ENCODE assay signal across 26 cellular contexts in genomic region chr6:64255000-64255399, GRCh38.
"Had no signal": no experiment of that assay in that cellular context is flagged by ENCODE, and none has a peak within 500 bp of the region (broad histone marks: within the 10 kb centered on the region; RNA-seq: fewer than 3 reads in every experiment).

No MANE protein-coding gene starts in this region.

- H3K4me1 Mint-ChIP-seq: activated CD4-positive, alpha-beta T cell treated with anti-CD3 and anti-CD28 coated beads, Interleukin-2, amount 10 ng/mL, durations not matched to agents 7 days and 5 days; activated naive CD4-positive, alpha-beta T cell treated with anti-CD3 and anti-CD28 coated beads, Interleukin-2, amount 10 ng/mL, durations not matched to agents 7 days and 5 days; activated naive CD8-positive, alpha-beta T cell treated with anti-CD3 and anti-CD28 coated beads, Interleukin-2, amount 50 U/mL, for 24 hours; natural killer cell; stimulated activated effector memory CD8-positive, alpha-beta T cell treated with anti-CD3 and anti-CD28 coated beads, Interleukin-12 subunit alpha, Interleukin-12 subunit beta, amount 100 ng/mL, for 72 hours had no signal

- DNase-seq: activated CD4-positive, alpha-beta T cell treated with anti-CD3 and anti-CD28 coated beads, Interleukin-2, amount 10 ng/mL, durations not matched to agents 7 days and 5 days; activated CD8-positive, alpha-beta memory T cell treated with anti-CD3 and anti-CD28 coated beads, Interleukin-2, amount 50 U/mL, for 4 hours; activated naive CD4-positive, alpha-beta T cell treated with anti-CD3 and anti-CD28 coated beads, Interleukin-2, amount 10 ng/mL, durations not matched to agents 7 days and 5 days; activated naive CD8-positive, alpha-beta T cell treated with anti-CD3 and anti-CD28 coated beads, Interleukin-2, amount 50 U/mL, for 24 hours; activated T-cell treated with anti-CD3 and anti-CD28 coated beads, Interleukin-2, amount 50 U/mL, for 4 hours; anterior cingulate cortex; brain microvascular endothelial cell; central memory CD4-positive, alpha-beta T cell; dorsolateral prefrontal cortex; endodermal cell; foreskin melanocyte; glutamatergic neuron; hippocampal formation; islet precursor cell; lower lobe of right lung; natural killer cell; stimulated activated CD4-positive, alpha-beta T cell treated with anti-CD3 and anti-CD28 coated beads, Interleukin-4, amount 100 ng/mL, for 1 hour; stomach; T1000; testis had no signal

- H3K9me3 ChIP-seq: lower lobe of right lung, neutrophil, stomach, testis had no signal

- H3K4me1 ChIP-seq: lower lobe of right lung, parathyroid adenoma, testis had no signal

- H3K27ac Mint-ChIP-seq: activated CD4-positive, alpha-beta T cell treated with anti-CD3 and anti-CD28 coated beads, Interleukin-2, amount 10 ng/mL, durations not matched to agents 7 days and 5 days; activated naive CD4-positive, alpha-beta T cell treated with anti-CD3 and anti-CD28 coated beads, Interleukin-2, amount 10 ng/mL, durations not matched to agents 7 days and 5 days; activated naive CD8-positive, alpha-beta T cell treated with anti-CD3 and anti-CD28 coated beads, Interleukin-2, amount 50 U/mL, for 24 hours; endodermal cell; natural killer cell; stimulated activated effector memory CD8-positive, alpha-beta T cell treated with anti-CD3 and anti-CD28 coated beads, Interleukin-12 subunit alpha, Interleukin-12 subunit beta, amount 100 ng/mL, for 72 hours; type B pancreatic cell had no signal

- H3K36me3 ChIP-seq: brain microvascular endothelial cell, lower lobe of right lung, neutrophil, stomach had no signal

- ATAC-seq: activated naive CD8-positive, alpha-beta T cell treated with anti-CD3 and anti-CD28 coated beads, Interleukin-2, amount 50 U/mL, for 24 hours; activated T-cell treated with anti-CD3 and anti-CD28 coated beads, Interleukin-2, amount 50 U/mL, for 4 hours; lower lobe of right lung; natural killer cell; sciatic nerve; stimulated activated effector memory CD8-positive, alpha-beta T cell treated with anti-CD3 and anti-CD28 coated beads, Interleukin-12 subunit alpha, Interleukin-12 subunit beta, amount 100 ng/mL, for 72 hours had no signal

- H3K36me3 Mint-ChIP-seq: activated naive CD4-positive, alpha-beta T cell treated with anti-CD3 and anti-CD28 coated beads, Interleukin-2, amount 10 ng/mL, durations not matched to agents 7 days and 5 days; natural killer cell; stimulated activated effector memory CD8-positive, alpha-beta T cell treated with anti-CD3 and anti-CD28 coated beads, Interleukin-12 subunit alpha, Interleukin-12 subunit beta, amount 100 ng/mL, for 72 hours; type B pancreatic cell had no signal

- H3K4me3 Mint-ChIP-seq: activated CD4-positive, alpha-beta T cell treated with anti-CD3 and anti-CD28 coated beads, Interleukin-2, amount 10 ng/mL, durations not matched to agents 7 days and 5 days; activated naive CD4-positive, alpha-beta T cell treated with anti-CD3 and anti-CD28 coated beads, Interleukin-2, amount 10 ng/mL, durations not matched to agents 7 days and 5 days; activated naive CD8-positive, alpha-beta T cell treated with anti-CD3 and anti-CD28 coated beads, Interleukin-2, amount 50 U/mL, for 24 hours; activated T-cell treated with anti-CD3 and anti-CD28 coated beads, Interleukin-2, amount 50 U/mL, for 4 hours; endodermal cell; natural killer cell; stimulated activated effector memory CD8-positive, alpha-beta T cell treated with anti-CD3 and anti-CD28 coated beads, Interleukin-12 subunit alpha, Interleukin-12 subunit beta, amount 100 ng/mL, for 72 hours; type B pancreatic cell had no signal

- H3K9me3 Mint-ChIP-seq: activated CD4-positive, alpha-beta T cell treated with anti-CD3 and anti-CD28 coated beads, Interleukin-2, amount 10 ng/mL, durations not matched to agents 7 days and 5 days; activated naive CD4-positive, alpha-beta T cell treated with anti-CD3 and anti-CD28 coated beads, Interleukin-2, amount 10 ng/mL, durations not matched to agents 7 days and 5 days; activated naive CD8-positive, alpha-beta T cell treated with anti-CD3 and anti-CD28 coated beads, Interleukin-2, amount 50 U/mL, for 24 hours; endodermal cell; type B pancreatic cell had no signal

- H3K27me3 Mint-ChIP-seq: activated CD4-positive, alpha-beta T cell treated with anti-CD3 and anti-CD28 coated beads, Interleukin-2, amount 10 ng/mL, durations not matched to agents 7 days and 5 days; activated naive CD4-positive, alpha-beta T cell treated with anti-CD3 and anti-CD28 coated beads, Interleukin-2, amount 10 ng/mL, durations not matched to agents 7 days and 5 days; activated naive CD8-positive, alpha-beta T cell treated with anti-CD3 and anti-CD28 coated beads, Interleukin-2, amount 50 U/mL, for 24 hours; type B pancreatic cell had no signal

- H3K27me3 ChIP-seq: brain microvascular endothelial cell, dorsolateral prefrontal cortex, neutrophil, stomach, testis had no signal

- H3K4me2 ChIP-seq: smooth muscle cell had no signal

- H2AFZ ChIP-seq: parathyroid adenoma had no signal

- H3K4me3 ChIP-seq: dorsolateral prefrontal cortex, lower lobe of right lung, smooth muscle cell, stomach, testis had no signal

- H3K27ac ChIP-seq: brain microvascular endothelial cell, dorsolateral prefrontal cortex, lower lobe of right lung, neutrophil, parathyroid adenoma, stomach, testis had no signal

- H3K9ac ChIP-seq: parathyroid adenoma had no signal
